In the genomic region with DNA sequence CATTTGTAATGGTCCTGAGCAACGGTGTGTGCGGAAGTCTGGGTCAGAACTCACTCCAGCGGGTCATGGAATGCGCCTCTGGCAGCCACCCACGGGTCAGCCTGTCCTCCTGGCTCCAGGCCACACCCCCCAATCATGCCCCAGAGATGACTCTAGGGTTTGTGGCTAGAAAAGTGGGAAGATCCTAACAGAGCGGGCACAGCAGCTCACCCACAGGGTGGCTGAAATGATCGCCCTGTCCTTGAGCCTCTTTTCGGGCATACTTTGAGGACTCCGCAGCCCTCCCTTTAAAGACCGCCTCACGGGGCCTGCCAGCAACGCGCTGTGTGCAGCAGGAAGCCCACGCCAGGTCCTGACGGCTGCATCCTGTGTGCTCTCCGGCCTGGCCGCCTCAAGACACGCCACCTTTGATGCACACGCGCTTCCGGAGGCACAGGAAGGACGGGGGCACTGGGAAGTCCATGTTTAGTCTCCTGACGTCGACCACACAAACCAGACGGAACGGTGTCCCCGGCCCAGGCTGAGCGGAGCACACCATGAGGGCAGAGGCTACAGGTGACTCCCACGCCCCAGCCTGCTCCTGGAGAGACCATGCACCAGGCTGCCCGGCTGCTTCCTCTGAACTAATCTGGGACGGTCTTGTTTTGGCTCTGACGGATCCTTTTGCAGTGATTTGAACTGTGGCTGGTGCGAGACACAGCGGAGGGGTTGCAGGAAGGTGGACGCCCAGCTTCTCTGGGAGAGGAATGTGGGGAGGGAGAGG, we compare ENCODE assay signal across 1 cellular context.
TF ChIP-seq lines count a peak whose summit lies in the region.

No MANE protein-coding gene starts in this region.

TF ChIP-seq in H1, 55 proteins besides CTCF, POLR2A, EP300 and RAD21 (continued from another document):
- no peak for TF ChIP-seq RXRA (IDR thresholded peaks at IDR 0.05; ENCODE audit: insufficient read depth, low read depth, low read length)
- no peak for TF ChIP-seq CBX8 (IDR thresholded peaks at IDR 0.05; ENCODE audit: borderline replicate concordance, low read depth, low read length)
- no peak for TF ChIP-seq CEBPB (IDR thresholded peaks at IDR 0.05; ENCODE audit: low read depth, low read length)
